Comparison of ENCODE assay signal across 16 cellular contexts in genomic region chr4:94519925-94520789, GRCh38.
DNase-seq lines count a peak whose midpoint lies in the region; ATAC-seq and TF ChIP-seq lines count a peak whose summit lies in the region.
"Had no signal": no experiment of that assay in that cellular context is flagged by ENCODE, and none has a peak within 500 bp of the region (broad histone marks: within the 10 kb centered on the region; RNA-seq: fewer than 3 reads in every experiment).

No MANE protein-coding gene starts in this region.

- peak overlapping the region; percentile 80 for H3K27ac Mint-ChIP-seq in nephron progenitor cell

- ATAC-seq in GM18909 (IDR thresholded peaks at IDR 0.05; ENCODE audit: poor library complexity, unreplicated experiment) (peak; percentile 45), HG02623 (IDR thresholded peaks at IDR 0.05; ENCODE audit: unreplicated experiment) (peak; percentile 39), RWPE2 (ENCODE audit: low read depth) (no peak), GM18870 (IDR thresholded peaks at IDR 0.05; ENCODE audit: unreplicated experiment) (no peak), HG03460 (IDR thresholded peaks at IDR 0.05; ENCODE audit: unreplicated experiment) (no peak)
- ATAC-seq: activated CD4-positive, CD25-positive, alpha-beta regulatory T cell treated with anti-CD3 and anti-CD28 coated beads, Interleukin-2, amount 50 U/mL, for 24 hours; left colon; Right ventricle myocardium inferior had no signal

- peaks cover 34% of the 10 kb centered on the region for H3K4me1 Mint-ChIP-seq in nephron progenitor cell

- H3K9me3 Mint-ChIP-seq in nephron progenitor cell, result no peaks in the 10 kb centered on the region

- H3K4me1 ChIP-seq in RWPE2 (ENCODE audit: insufficient read depth, poor library complexity, severe bottlenecking), result peaks cover 46% of the 10 kb centered on the region

- H3K36me3 ChIP-seq in RWPE2 (ENCODE audit: low read depth), result peaks cover 36% of the 10 kb centered on the region

- no peaks in the 10 kb centered on the region for H3K27me3 ChIP-seq in RWPE2 (ENCODE audit: insufficient read depth, poor library complexity, severe bottlenecking)

- no peaks in the 10 kb centered on the region for H3K9me3 ChIP-seq in RWPE2 (ENCODE audit: severe bottlenecking)

- DNase-seq in RWPE2 (ENCODE audit: low spot score), result no peak
- DNase-seq in nephron progenitor cell, result no peak
- no peak for DNase-seq in NCI-H524 treated with DMSO at 0.1 percent for 48 hours (lab: John Stamatoyannopoulos, UW)
- no peak for DNase-seq in stimulated activated CD8-positive, alpha-beta memory T cell treated with anti-CD3 and anti-CD28 coated beads, Interleukin-4, amount 100 ng/mL, for 48 hours
- DNase-seq: activated effector memory CD4-positive, alpha-beta T cell treated with anti-CD3 and anti-CD28 coated beads, Interleukin-2, amount 50 U/mL, for 16 hours; cerebellar nuclear complex; H7; left colon; NCI-H2081 treated with DMSO at 0.1 percent for 48 hours; trophoblast cell had no signal

- peaks cover 17% of the 10 kb centered on the region for H3K36me3 Mint-ChIP-seq in nephron progenitor cell (ENCODE audit: low read depth)

- TF ChIP-seq CTCF in RWPE2 (IDR thresholded peaks at IDR 0.05; ENCODE audit: poor library complexity, severe bottlenecking), result no peak
- no peak for TF ChIP-seq CTCF in nephron progenitor cell (IDR thresholded peaks at IDR 0.05)

- no peak overlapping the region for H3K4me3 ChIP-seq in RWPE2 (ENCODE audit: severe bottlenecking)

- H3K27ac ChIP-seq in RWPE2 (ENCODE audit: poor library complexity, severe bottlenecking), result peak overlapping the region; percentile 88

- H3K4me3 Mint-ChIP-seq in nephron progenitor cell, result no peak overlapping the region

- no peaks in the 10 kb centered on the region for H3K27me3 Mint-ChIP-seq in nephron progenitor cell (ENCODE audit: low read depth, poor library complexity)

Comparison
In these comparisons a context has a peak if more than half of its experiments do, and no peak if none do; other contexts are left out.
1. ATAC-seq: peak in GM18909 (single experiment) and HG02623 (single experiment); none in RWPE2 (single experiment), GM18870 (single experiment) and HG03460 (single experiment).